ENCODE assay signal across 8 cellular contexts in genomic region chr18:76450912-76451421, GRCh38. TPM values are rescaled to one million over a fixed set of nuclear protein-coding genes. Genes with fewer than 3 reads are reported as not detected.
DNase-seq lines count a peak whose midpoint lies in the region; ATAC-seq and TF ChIP-seq lines count a peak whose summit lies in the region.

No MANE protein-coding gene starts in this region.

- H3K27me3 Mint-ChIP-seq in activated CD4-positive, alpha-beta T cell treated with anti-CD3 and anti-CD28 coated beads for 36 hours, result peaks cover 7% of the 10 kb centered on the region
- peaks cover 39% of the 10 kb centered on the region for H3K27me3 Mint-ChIP-seq in activated T-helper 2 cell treated with anti-CD3 and anti-CD28 coated beads, Interferon-gamma antibody, Interleukin-2, Interleukin-4, amounts not matched to agents 10 μg/mL and 5 μg/mL and 100 μg/mL, durations not matched to agents 14 hours and 24 hours and 36 hours (ENCODE audit: low read depth)
- H3K27me3 Mint-ChIP-seq in glutamatergic neuron (ENCODE audit: unreplicated experiment), result peaks cover 29% of the 10 kb centered on the region

- H3K27ac Mint-ChIP-seq in activated CD4-positive, alpha-beta T cell treated with anti-CD3 and anti-CD28 coated beads for 36 hours, result peak overlapping the region; percentile 77
- no peak overlapping the region for H3K27ac Mint-ChIP-seq in activated T-helper 2 cell treated with anti-CD3 and anti-CD28 coated beads, Interferon-gamma antibody, Interleukin-2, Interleukin-4, amounts not matched to agents 10 μg/mL and 5 μg/mL and 100 μg/mL, durations not matched to agents 14 hours and 24 hours and 36 hours
- H3K27ac Mint-ChIP-seq in glutamatergic neuron (ENCODE audit: unreplicated experiment), result peak overlapping the region; percentile 100

- peak overlapping the region; percentile 95 for H3K27ac ChIP-seq in neutrophil

- peaks cover 41% of the 10 kb centered on the region for H3K4me1 Mint-ChIP-seq in activated CD4-positive, alpha-beta T cell treated with anti-CD3 and anti-CD28 coated beads for 36 hours
- H3K4me1 Mint-ChIP-seq in activated T-helper 2 cell treated with anti-CD3 and anti-CD28 coated beads, Interferon-gamma antibody, Interleukin-2, Interleukin-4, amounts not matched to agents 10 μg/mL and 5 μg/mL and 100 μg/mL, durations not matched to agents 14 hours and 24 hours and 36 hours (ENCODE audit: low read depth), result peaks cover 15% of the 10 kb centered on the region
- peaks cover 82% of the 10 kb centered on the region for H3K4me1 Mint-ChIP-seq in glutamatergic neuron (ENCODE audit: low read depth, unreplicated experiment)

- no peaks in the 10 kb centered on the region for H3K9me3 ChIP-seq in neutrophil

- H3K9me3 Mint-ChIP-seq in activated CD4-positive, alpha-beta T cell treated with anti-CD3 and anti-CD28 coated beads for 36 hours (ENCODE audit: low read depth), result no peaks in the 10 kb centered on the region
- H3K9me3 Mint-ChIP-seq in activated T-helper 2 cell treated with anti-CD3 and anti-CD28 coated beads, Interferon-gamma antibody, Interleukin-2, Interleukin-4, amounts not matched to agents 10 μg/mL and 5 μg/mL and 100 μg/mL, durations not matched to agents 14 hours and 24 hours and 36 hours, result no peaks in the 10 kb centered on the region
- H3K9me3 Mint-ChIP-seq in glutamatergic neuron (ENCODE audit: unreplicated experiment), result peaks cover 43% of the 10 kb centered on the region

- POLR2A ChIA-PET in activated CD4-positive, alpha-beta T cell treated with anti-CD3 and anti-CD28 coated beads for 36 hours (lab: Charles Lee), result no interaction called here

- peak overlapping the region; percentile 74 for H3K4me3 Mint-ChIP-seq in activated CD4-positive, alpha-beta T cell treated with anti-CD3 and anti-CD28 coated beads for 36 hours
- peak overlapping the region; percentile 63 for H3K4me3 Mint-ChIP-seq in activated T-helper 2 cell treated with anti-CD3 and anti-CD28 coated beads, Interferon-gamma antibody, Interleukin-2, Interleukin-4, amounts not matched to agents 10 μg/mL and 5 μg/mL and 100 μg/mL, durations not matched to agents 14 hours and 24 hours and 36 hours (ENCODE audit: low read depth)
- H3K4me3 Mint-ChIP-seq in glutamatergic neuron (ENCODE audit: unreplicated experiment), result peak overlapping the region; percentile 90

- no peaks in the 10 kb centered on the region for H3K27me3 ChIP-seq in neutrophil

- DNase-seq in activated CD4-positive, alpha-beta T cell treated with anti-CD3 and anti-CD28 coated beads for 36 hours, result peak; percentile 39
- no peak for DNase-seq in activated CD4-positive, alpha-beta T cell treated with anti-CD3 and anti-CD28 coated beads for 4 hours
- DNase-seq in KG1 (lab: John Stamatoyannopoulos, UW) (peak; percentile 15), glutamatergic neuron (no peak), RKO (ENCODE audit: low spot score) (no peak)
- DNase-seq in activated T-helper 2 cell treated with anti-CD3 and anti-CD28 coated beads, Interferon-gamma antibody, Interleukin-2, Interleukin-4, amounts not matched to agents 10 μg/mL and 5 μg/mL and 100 μg/mL, durations not matched to agents 14 hours and 24 hours and 36 hours (ENCODE audit: low spot score), result peak; percentile 7
- DNase-seq in activated effector memory CD4-positive, alpha-beta T cell treated with Interleukin-2 at 50 U/mL for 16 hours, result no peak

- TF ChIP-seq CTCF in glutamatergic neuron (IDR thresholded peaks at IDR 0.05; ENCODE audit: partially characterized antibody, unreplicated experiment) (no peak), neutrophil (IDR thresholded peaks at IDR 0.05) (no peak)

- intact Hi-C loops in activated CD4-positive, alpha-beta T cell treated with anti-CD3 and anti-CD28 coated beads for 36 hours (cut with DNase I, micrococcal nuclease), result loop anchor here in 1 of 2 experiments (2.0 kb wide), 1 partner anchor 42 kb away; no protein-coding TSS in a partner anchor
- intact Hi-C loops in activated T-helper 2 cell treated with anti-CD3 and anti-CD28 coated beads, Interferon-gamma antibody, Interleukin-2, Interleukin-4, amounts not matched to agents 10 μg/mL and 5 μg/mL and 100 μg/mL, durations not matched to agents 14 hours and 24 hours and 36 hours (cut with micrococcal nuclease), result loop anchor here (5.0 kb wide), 1 partner anchor 41 kb away; no protein-coding TSS in a partner anchor

- peak overlapping the region; percentile 71 to 74 for H3K4me3 ChIP-seq in neutrophil (ENCODE audit: low read depth in 1 of 2, low read length in 1 of 2)

- H3K36me3 Mint-ChIP-seq in activated CD4-positive, alpha-beta T cell treated with anti-CD3 and anti-CD28 coated beads for 36 hours (ENCODE audit: low read depth), result no peaks in the 10 kb centered on the region
- H3K36me3 Mint-ChIP-seq in activated T-helper 2 cell treated with anti-CD3 and anti-CD28 coated beads, Interferon-gamma antibody, Interleukin-2, Interleukin-4, amounts not matched to agents 10 μg/mL and 5 μg/mL and 100 μg/mL, durations not matched to agents 14 hours and 24 hours and 36 hours (ENCODE audit: low read depth), result no peaks in the 10 kb centered on the region
- H3K36me3 Mint-ChIP-seq in glutamatergic neuron (ENCODE audit: unreplicated experiment), result no peaks in the 10 kb centered on the region

- CTCF ChIA-PET in activated CD4-positive, alpha-beta T cell treated with anti-CD3 and anti-CD28 coated beads for 36 hours (lab: Charles Lee), result interaction anchor here (1.0 kb wide), 1 partner anchor 52 kb away, joined by 3 read pairs; no protein-coding TSS in a partner anchor

- H3K4me1 ChIP-seq in neutrophil (ENCODE audit: control insufficient read depth in 1 of 2, insufficient read depth in 1 of 2, low read depth in 1 of 2, low read length in 1 of 2), result peaks cover 97 to 98% of the 10 kb centered on the region in 2 experiments

- no peaks in the 10 kb centered on the region for H3K36me3 ChIP-seq in neutrophil

- peak; percentile 56 for ATAC-seq in activated CD4-positive, alpha-beta T cell treated with anti-CD3 and anti-CD28 coated beads for 36 hours

RNA-seq across cellular contexts. Expression of gene ZNF516, which starts 44.1 kb away (rescaled TPM):
- total RNA-seq in activated CD4-positive, alpha-beta T cell treated with anti-CD3 and anti-CD28 coated beads for 36 hours, result 1 to 10 TPM; 6.8 to 9.9 TPM
- total RNA-seq in activated T-helper 2 cell treated with anti-CD3 and anti-CD28 coated beads, Interferon-gamma antibody, Interleukin-2, Interleukin-4, amounts not matched to agents 10 μg/mL and 5 μg/mL and 100 μg/mL, durations not matched to agents 14 hours and 24 hours and 36 hours, result 1.2 and 1.9 TPM in 2 replicates
- total RNA-seq in glutamatergic neuron (ENCODE audit: unreplicated experiment), result 192 TPM

Comparison
In these comparisons a context has a peak if more than half of its experiments do, and no peak if none do; other contexts are left out.
1. DNase-seq: peak in activated CD4-positive, alpha-beta T cell treated with anti-CD3 and anti-CD28 coated beads for 36 hours (single experiment), KG1 (single experiment) and activated T-helper 2 cell treated with anti-CD3 and anti-CD28 coated beads, Interferon-gamma antibody, Interleukin-2, Interleukin-4, amounts not matched to agents 10 μg/mL and 5 μg/mL and 100 μg/mL, durations not matched to agents 14 hours and 24 hours and 36 hours (single experiment); none in activated CD4-positive, alpha-beta T cell treated with anti-CD3 and anti-CD28 coated beads for 4 hours (0 of 2), glutamatergic neuron (single experiment), activated effector memory CD4-positive, alpha-beta T cell treated with Interleukin-2 at 50 U/mL for 16 hours (single experiment) and RKO (single experiment).
2. RNA of gene ZNF516, which starts 44.1 kb away (total RNA-seq): 192 TPM in glutamatergic neuron (single experiment); 6.8 to 9.9 TPM in activated CD4-positive, alpha-beta T cell treated with anti-CD3 and anti-CD28 coated beads for 36 hours and 1.2 to 1.9 TPM in activated T-helper 2 cell treated with anti-CD3 and anti-CD28 coated beads, Interferon-gamma antibody, Interleukin-2, Interleukin-4, amounts not matched to agents 10 μg/mL and 5 μg/mL and 100 μg/mL, durations not matched to agents 14 hours and 24 hours and 36 hours; every median in the first group is over 10 times any median in the second.
3. Peak in every context shown above with its lines, with median percentiles within 50 percentile points of each other: H3K4me3 Mint-ChIP-seq.